ENCODE assay signal across 15 cellular contexts in genomic region chr6:15270402-15270801, GRCh38.
"Had no signal": no experiment of that assay in that cellular context is flagged by ENCODE, and none has a peak within 500 bp of the region (broad histone marks: within the 10 kb centered on the region; RNA-seq: fewer than 3 reads in every experiment).

No MANE protein-coding gene starts in this region.

- H3K27me3 Mint-ChIP-seq: activated B cell treated with CpG ODN at 0.5 μM for 24 hours; activated naive CD8-positive, alpha-beta T cell treated with anti-CD3 and anti-CD28 coated beads for 36 hours; effector memory CD8-positive, alpha-beta T cell; memory B cell; naive thymus-derived CD4-positive, alpha-beta T cell; stimulated activated memory B cell treated with anti-CD40 and anti-IgM and Interleukin-4, amounts not matched to agents 10 μg/mL and 1 μg/mL and 100 μg/mL, for 72 hours had no signal

- H3K36me3 Mint-ChIP-seq: memory B cell; stimulated activated memory B cell treated with anti-CD40 and anti-IgM and Interleukin-4, amounts not matched to agents 10 μg/mL and 1 μg/mL and 100 μg/mL, for 72 hours had no signal

- ATAC-seq: effector memory CD8-positive, alpha-beta T cell; naive thymus-derived CD4-positive, alpha-beta T cell; sciatic nerve; stimulated activated memory B cell treated with anti-CD40 and anti-IgM and Interleukin-4, amounts not matched to agents 10 μg/mL and 1 μg/mL and 100 μg/mL, for 72 hours had no signal

- DNase-seq: activated B cell treated with CpG ODN at 0.5 μM for 24 hours; activated CD4-positive, alpha-beta T cell treated with anti-CD3 and anti-CD28 coated beads for 4 hours; activated CD8-positive, alpha-beta memory T cell treated with anti-CD3 and anti-CD28 coated beads, Interleukin-2, amount 50 U/mL, for 4 hours; activated naive CD4-positive, alpha-beta T cell; activated naive CD8-positive, alpha-beta T cell treated with anti-CD3 and anti-CD28 coated beads for 36 hours; amniotic stem cell; dermis blood vessel endothelial cell; effector memory CD8-positive, alpha-beta T cell; immature natural killer cell; naive thymus-derived CD4-positive, alpha-beta T cell; stimulated activated CD4-positive, alpha-beta T cell treated with anti-CD3 and anti-CD28 coated beads, Interleukin-4, amount 100 ng/mL, for 24 hours; SW 1271 had no signal

- H3K27ac Mint-ChIP-seq: activated B cell treated with CpG ODN at 0.5 μM for 24 hours; activated naive CD8-positive, alpha-beta T cell treated with anti-CD3 and anti-CD28 coated beads for 36 hours; memory B cell; stimulated activated memory B cell treated with anti-CD40 and anti-IgM and Interleukin-4, amounts not matched to agents 10 μg/mL and 1 μg/mL and 100 μg/mL, for 72 hours had no signal

- H3K4me3 Mint-ChIP-seq: activated B cell treated with CpG ODN at 0.5 μM for 24 hours; effector memory CD8-positive, alpha-beta T cell; immature natural killer cell; memory B cell; stimulated activated memory B cell treated with anti-CD40 and anti-IgM and Interleukin-4, amounts not matched to agents 10 μg/mL and 1 μg/mL and 100 μg/mL, for 72 hours had no signal

- H3K9me3 Mint-ChIP-seq: activated B cell treated with CpG ODN at 0.5 μM for 24 hours; effector memory CD8-positive, alpha-beta T cell; immature natural killer cell; memory B cell; naive thymus-derived CD4-positive, alpha-beta T cell; stimulated activated memory B cell treated with anti-CD40 and anti-IgM and Interleukin-4, amounts not matched to agents 10 μg/mL and 1 μg/mL and 100 μg/mL, for 72 hours had no signal
